In the genomic region with DNA sequence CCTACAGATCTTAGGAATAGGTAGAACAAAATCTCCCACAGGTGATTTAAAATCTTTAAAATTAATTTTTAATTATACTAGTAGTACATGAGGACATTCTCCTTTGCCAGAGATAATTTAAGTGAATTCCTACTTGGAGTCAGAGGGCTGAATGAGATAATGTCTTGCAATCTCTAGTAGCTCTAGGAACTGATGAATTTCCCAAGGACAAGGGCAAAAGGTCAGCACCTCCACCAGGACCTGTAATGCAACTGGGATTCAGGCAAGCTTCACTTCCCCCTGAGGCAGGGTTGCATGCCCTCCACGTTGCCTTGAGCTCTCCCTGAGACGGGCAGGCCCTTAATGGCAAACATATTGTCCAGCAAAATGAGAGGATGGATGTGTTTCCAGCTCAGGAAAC, we compare ENCODE assay signal across 1 cellular context.
TF ChIP-seq lines count a peak whose summit lies in the region.

No MANE protein-coding gene starts in this region.

TF ChIP-seq in SK-N-SH, 30 proteins besides CTCF, POLR2A, EP300 and RAD21 (continued from another document):
- TF ChIP-seq, protein P1, sequence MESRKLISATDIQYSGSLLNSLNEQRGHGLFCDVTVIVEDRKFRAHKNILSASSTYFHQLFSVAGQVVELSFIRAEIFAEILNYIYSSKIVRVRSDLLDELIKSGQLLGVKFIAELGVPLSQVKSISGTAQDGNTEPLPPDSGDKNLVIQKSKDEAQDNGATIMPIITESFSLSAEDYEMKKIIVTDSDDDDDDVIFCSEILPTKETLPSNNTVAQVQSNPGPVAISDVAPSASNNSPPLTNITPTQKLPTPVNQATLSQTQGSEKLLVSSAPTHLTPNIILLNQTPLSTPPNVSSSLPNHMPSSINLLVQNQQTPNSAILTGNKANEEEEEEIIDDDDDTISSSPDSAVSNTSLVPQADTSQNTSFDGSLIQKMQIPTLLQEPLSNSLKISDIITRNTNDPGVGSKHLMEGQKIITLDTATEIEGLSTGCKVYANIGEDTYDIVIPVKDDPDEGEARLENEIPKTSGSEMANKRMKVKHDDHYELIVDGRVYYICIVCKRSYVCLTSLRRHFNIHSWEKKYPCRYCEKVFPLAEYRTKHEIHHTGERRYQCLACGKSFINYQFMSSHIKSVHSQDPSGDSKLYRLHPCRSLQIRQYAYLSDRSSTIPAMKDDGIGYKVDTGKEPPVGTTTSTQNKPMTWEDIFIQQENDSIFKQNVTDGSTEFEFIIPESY (IDR thresholded peaks at IDR 0.05; ENCODE audit: borderline replicate concordance, low read depth), result no peak
- TF ChIP-seq JUND (IDR thresholded peaks at IDR 0.05), result no peak
- TF ChIP-seq, protein P2, sequence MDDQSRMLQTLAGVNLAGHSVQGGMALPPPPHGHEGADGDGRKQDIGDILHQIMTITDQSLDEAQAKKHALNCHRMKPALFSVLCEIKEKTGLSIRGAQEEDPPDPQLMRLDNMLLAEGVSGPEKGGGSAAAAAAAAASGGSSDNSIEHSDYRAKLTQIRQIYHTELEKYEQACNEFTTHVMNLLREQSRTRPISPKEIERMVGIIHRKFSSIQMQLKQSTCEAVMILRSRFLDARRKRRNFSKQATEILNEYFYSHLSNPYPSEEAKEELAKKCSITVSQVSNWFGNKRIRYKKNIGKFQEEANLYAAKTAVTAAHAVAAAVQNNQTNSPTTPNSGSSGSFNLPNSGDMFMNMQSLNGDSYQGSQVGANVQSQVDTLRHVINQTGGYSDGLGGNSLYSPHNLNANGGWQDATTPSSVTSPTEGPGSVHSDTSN (IDR thresholded peaks at IDR 0.05), result no peak
- no peak for TF ChIP-seq YY1 (IDR thresholded peaks at IDR 0.05; ENCODE audit: low read depth)
TF ChIP-seq in SK-N-SH: peak in this region for 0.
